Comparison of ENCODE assay signal across 8 cellular contexts in genomic region chr1:45491464-45492260, GRCh38. TPM values are rescaled to one million over a fixed set of nuclear protein-coding genes. Genes with fewer than 3 reads are reported as not detected.
DNase-seq lines count a peak whose midpoint lies in the region; ATAC-seq and TF ChIP-seq lines count a peak whose summit lies in the region.

No MANE protein-coding gene starts in this region.

- intact Hi-C loops in cardiac septum (cut with DNase I), result loop anchor here (2.0 to 10.0 kb wide), 3 partner anchors 189 to 477 kb away; partner anchors contain the start of gene ZSWIM5

- ATAC-seq in HG02588 (IDR thresholded peaks at IDR 0.05; ENCODE audit: unreplicated experiment), result no peak

- no peaks in the 10 kb centered on the region for H3K36me3 ChIP-seq in right atrium auricular region
- no peaks in the 10 kb centered on the region for H3K36me3 ChIP-seq in muscle layer of duodenum (ENCODE audit: control insufficient read depth in 1 of 2, insufficient read depth in 2 of 2, low read length in 2 of 2)

- peak; percentile 56 for DNase-seq in right atrium auricular region (ENCODE audit: low spot score)
- DNase-seq in cardiac septum (ENCODE audit: low spot score), result no peak
- no peak for DNase-seq in coronary artery (ENCODE audit: low spot score)
- no peak for DNase-seq in activated T-cell treated with anti-CD3 and anti-CD28 coated beads for 4 hours
- no peak for DNase-seq in germinal center (ENCODE audit: low spot score)
- DNase-seq in pons (ENCODE audit: low spot score), result no peak

- H3K4me1 ChIP-seq in right atrium auricular region (peaks cover 0 to 8% of the 10 kb centered on the region in 2 donors), muscle layer of duodenum (ENCODE audit: control insufficient read depth in 1 of 2, insufficient read depth in 2 of 2, low read length in 2 of 2) (peaks cover 0 to 13% of the 10 kb centered on the region in 2 donors)

- H3K9me3 ChIP-seq in right atrium auricular region, result no peaks in the 10 kb centered on the region
- H3K9me3 ChIP-seq in muscle layer of duodenum (ENCODE audit: control insufficient read depth in 1 of 2, low read length in 2 of 2), result no peaks in the 10 kb centered on the region

- no peak for TF ChIP-seq CTCF in right atrium auricular region (IDR thresholded peaks at IDR 0.05)
- no peak for TF ChIP-seq CTCF in coronary artery (IDR thresholded peaks at IDR 0.05)

- no peaks in the 10 kb centered on the region for H3K27me3 ChIP-seq in right atrium auricular region
- no peaks in the 10 kb centered on the region for H3K27me3 ChIP-seq in muscle layer of duodenum (ENCODE audit: low read depth, low read length)

- H3K4me3 ChIP-seq in right atrium auricular region (peak overlapping the region; percentile 39 to 87), coronary artery (peak overlapping the region; percentile 83), muscle layer of duodenum (ENCODE audit: low read depth in 1 of 2, low read length in 2 of 2) (peak overlapping the region; percentile 83 to 93)

- peak overlapping the region; percentile 28 to 44 for H3K27ac ChIP-seq in right atrium auricular region
- peak overlapping the region; percentile 63 to 84 for H3K27ac ChIP-seq in coronary artery
- no peak overlapping the region for H3K27ac ChIP-seq in muscle layer of duodenum (ENCODE audit: low read length)

RNA-seq across cellular contexts. Expression of gene TESK2, which starts 0.7 kb away (rescaled TPM):
- total RNA-seq in right atrium auricular region, result 1 to 10 TPM; 2.8 to 3.5 TPM
- 1.0 TPM for total RNA-seq in cardiac septum

RNA-seq across cellular contexts. Expression of gene CCDC163, which starts 8.2 kb away (rescaled TPM):
- total RNA-seq in right atrium auricular region (1 to 10 TPM; 1.4 to 1.9 TPM), cardiac septum (0.38 TPM)

RNA-seq across cellular contexts. Expression of gene MMACHC, which starts 8.4 kb away (rescaled TPM):
- 10 to 100 TPM in 1 of 2 donors, 1 to 10 TPM in 1; 9.8 to 13.7 TPM for total RNA-seq in right atrium auricular region
- total RNA-seq in cardiac septum, result 8.7 TPM

RNA-seq across cellular contexts. Expression of gene PRDX1, which starts 30.0 kb away (rescaled TPM):
- total RNA-seq in right atrium auricular region, result 100 to 1,000 TPM; 371 to 655 TPM
- total RNA-seq in cardiac septum, result 267 TPM

RNA-seq across cellular contexts. Expression of gene AKR1A1, which starts 59.0 kb away (rescaled TPM):
- 10 to 100 TPM; 47.2 to 53.3 TPM for total RNA-seq in right atrium auricular region
- total RNA-seq in cardiac septum, result 47.3 TPM
